Comparison of ENCODE assay signal across 1 cellular context in genomic region chr20:50115591-50116367, GRCh38.
A peak's percentile ranks its signal among the peaks of the same experiment; 100 is the strongest.
TF ChIP-seq lines count a peak whose summit lies in the region.

No MANE protein-coding gene starts in this region.

TF ChIP-seq in HepG2, 621 proteins besides CTCF, POLR2A, EP300 and RAD21 (continued from another document and continues in another):
- no peak for TF ChIP-seq ZNF407 (CRISPR knock-in tag; IDR thresholded peaks at IDR 0.05; ENCODE audit: not compliant biosample characterization)
- no peak for TF ChIP-seq THAP8 (CRISPR knock-in tag; IDR thresholded peaks at IDR 0.05; ENCODE audit: borderline replicate concordance)
- TF ChIP-seq BATF2 (CRISPR knock-in tag; IDR thresholded peaks at IDR 0.05), result no peak
- TF ChIP-seq HNRNPLL (IDR thresholded peaks at IDR 0.05; ENCODE audit: low read depth, low read length, poor library complexity, severe bottlenecking), result peak; percentile 65
- no peak for TF ChIP-seq ZNF780A (CRISPR knock-in tag; IDR thresholded peaks at IDR 0.05)
- no peak for TF ChIP-seq SETDB1 (CRISPR knock-in tag; IDR thresholded peaks at IDR 0.05; ENCODE audit: borderline replicate concordance)
- no peak; the same call in 1 of the 2 replicates for TF ChIP-seq ZBTB8A (CRISPR knock-in tag; IDR thresholded peaks at IDR 0.05; ENCODE audit: borderline replicate concordance, low read depth)
- peak; percentile 94 for TF ChIP-seq ZNF629 (CRISPR knock-in tag; conservative IDR thresholded peaks at IDR 0.05)
- TF ChIP-seq PHF21A (CRISPR knock-in tag; IDR thresholded peaks at IDR 0.05), result peak; percentile 90
- no peak for TF ChIP-seq ZBTB4 (CRISPR knock-in tag; IDR thresholded peaks at IDR 0.05; ENCODE audit: borderline replicate concordance)
- no peak; the same call in 1 of the 2 replicates for TF ChIP-seq NCOR1 (IDR thresholded peaks at IDR 0.05; ENCODE audit: borderline replicate concordance, low read length)
- no peak for TF ChIP-seq ZNF839 (CRISPR knock-in tag; IDR thresholded peaks at IDR 0.05; ENCODE audit: borderline replicate concordance)
- TF ChIP-seq CEBPZ (IDR thresholded peaks at IDR 0.05; ENCODE audit: low read length), result no peak
- TF ChIP-seq ZNF891 (CRISPR knock-in tag; IDR thresholded peaks at IDR 0.05), result peak; percentile 56; the same call in 1 of the 2 replicates
- peak; percentile 77 for TF ChIP-seq ZNF205 (CRISPR knock-in tag; IDR thresholded peaks at IDR 0.05)
- TF ChIP-seq PRMT3 (CRISPR knock-in tag; IDR thresholded peaks at IDR 0.05; ENCODE audit: borderline replicate concordance, low read depth), result no peak
- TF ChIP-seq DZIP1 (CRISPR knock-in tag; IDR thresholded peaks at IDR 0.05), result no peak
- TF ChIP-seq ZNF24 (IDR thresholded peaks at IDR 0.05), result peak; percentile 83
- TF ChIP-seq RORA (CRISPR knock-in tag; IDR thresholded peaks at IDR 0.05), result no peak
- TF ChIP-seq ZFP36L1 (CRISPR knock-in tag; IDR thresholded peaks at IDR 0.05), result peak; percentile 74; the same call in 1 of the 2 replicates
- TF ChIP-seq ZNF720 (CRISPR knock-in tag; IDR thresholded peaks at IDR 0.05), result 0 out of 2 replicates have a peak, but pooled peaks have one; percentile 17
- TF ChIP-seq CREM (IDR thresholded peaks at IDR 0.05), result peak; percentile 98
- TF ChIP-seq CREM (CRISPR knock-in tag; IDR thresholded peaks at IDR 0.05), result no peak
- peak; percentile 88 for TF ChIP-seq DRAP1 (CRISPR knock-in tag; IDR thresholded peaks at IDR 0.05)
- TF ChIP-seq ATF6 (CRISPR knock-in tag; conservative IDR thresholded peaks at IDR 0.05), result peak; percentile 46; the same call in 1 of the 2 replicates
- no peak for TF ChIP-seq RFX1 (IDR thresholded peaks at IDR 0.05)
- no peak for TF ChIP-seq EZH2 (conservative IDR thresholded peaks at IDR 0.05; ENCODE audit: low read depth, low read length)
- no peak for TF ChIP-seq FOXO4 (CRISPR knock-in tag; conservative IDR thresholded peaks at IDR 0.05)
- TF ChIP-seq SOX6 (IDR thresholded peaks at IDR 0.05), result no peak
- peak; percentile 49 for TF ChIP-seq SOX6 (CRISPR knock-in tag; IDR thresholded peaks at IDR 0.05)
- peak; percentile 59; the same call in 1 of the 2 replicates for TF ChIP-seq KAT7 (CRISPR knock-in tag; IDR thresholded peaks at IDR 0.05; ENCODE audit: borderline replicate concordance)
- TF ChIP-seq JUNB (CRISPR knock-in tag; IDR thresholded peaks at IDR 0.05; ENCODE audit: borderline replicate concordance), result no peak
- TF ChIP-seq ZNF878 (CRISPR knock-in tag; IDR thresholded peaks at IDR 0.05), result no peak
